ENCODE assay signal across 17 cellular contexts in the genomic region with DNA sequence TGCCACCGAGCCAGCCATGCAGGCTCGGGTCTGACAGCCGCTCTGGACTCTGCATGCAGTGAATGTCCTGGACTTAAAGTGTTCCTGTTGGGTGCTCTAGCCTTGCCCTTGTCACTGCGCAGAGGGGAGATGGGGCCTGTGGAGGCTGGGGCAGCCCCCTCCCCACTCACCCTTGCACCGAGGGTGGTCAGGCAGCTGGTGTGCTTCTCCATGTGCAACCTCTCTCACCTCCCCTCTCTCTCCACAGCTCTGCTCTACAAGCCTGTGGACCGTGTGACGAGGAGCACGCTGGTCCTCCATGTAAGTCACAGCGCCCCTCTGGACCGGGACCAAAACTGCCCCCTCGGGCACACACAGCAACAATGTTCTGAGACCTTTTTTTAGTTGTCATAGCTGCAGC.
DNase-seq lines count a peak whose midpoint lies in the region; FAIRE-seq and TF ChIP-seq lines count a peak whose summit lies in the region.
"Had no signal": no experiment of that assay in that cellular context is flagged by ENCODE, and none has a peak within 500 bp of the region (broad histone marks: within the 10 kb centered on the region; RNA-seq: fewer than 3 reads in every experiment).

No MANE protein-coding gene starts in this region.

- H3K4me1 Mint-ChIP-seq in progenitor cell of endocrine pancreas (ENCODE audit: low read depth): peaks cover 5% of the 10 kb centered on the region

- no peaks in the 10 kb centered on the region for H3K79me2 ChIP-seq in Karpas-422 (ENCODE audit: low read length)
- H3K79me2 ChIP-seq in H1 (ENCODE audit: control insufficient read depth in 1 of 2, insufficient read depth in 2 of 2, low read length in 2 of 2): no peaks in the 10 kb centered on the region

- peak overlapping the region; percentile 59 for H3K27ac Mint-ChIP-seq in progenitor cell of endocrine pancreas
- H3K27ac Mint-ChIP-seq: B cell; CD8-positive, alpha-beta T cell had no signal

- no peak overlapping the region for H2BK20ac ChIP-seq in H1 (ENCODE audit: low read length)

- no peaks in the 10 kb centered on the region for H3K9me2 ChIP-seq in Karpas-422 (replicated peaks; ENCODE audit: insufficient read depth, low read length)

- H3K27me3 ChIP-seq in Karpas-422 (ENCODE audit: low read length): no peaks in the 10 kb centered on the region
- H3K27me3 ChIP-seq in H1 (replicated peaks in 1 of 4; ENCODE audit: control insufficient read depth in 3 of 4, extremely low read depth in 1 of 4, insufficient read depth in 3 of 4, low read length in 3 of 4): no peaks in the 10 kb centered on the region
- no peaks in the 10 kb centered on the region for H3K27me3 ChIP-seq in brain microvascular endothelial cell (replicated peaks)

- TF ChIP-seq CTCF in RWPE1 (conservative IDR thresholded peaks at IDR 0.05; ENCODE audit: low read depth) (no peak), H1 (IDR thresholded peaks at IDR 0.05; ENCODE audit: control extremely low read depth in 1 of 3, insufficient read depth in 1 of 3, low read depth in 1 of 3, low read length in 3 of 3) (no peak), progenitor cell of endocrine pancreas (IDR thresholded peaks at IDR 0.05; ENCODE audit: unreplicated experiment) (no peak), brain microvascular endothelial cell (IDR thresholded peaks at IDR 0.05; ENCODE audit: low read depth, low read length, missing control alignments) (no peak)

- H3K36me3 ChIP-seq in Karpas-422 (ENCODE audit: insufficient read depth, low read length): no peaks in the 10 kb centered on the region
- peaks cover 14 to 38% (median 34%) of the 10 kb centered on the region in 4 experiments; a peak in 7 of 8 replicates for H3K36me3 ChIP-seq in H1 (ENCODE audit: control insufficient read depth in 2 of 4, insufficient read depth in 4 of 4, low read length in 3 of 4)
- H3K36me3 ChIP-seq in brain microvascular endothelial cell (replicated peaks): peaks cover 54% of the 10 kb centered on the region

- no peaks in the 10 kb centered on the region for H3K27me3 Mint-ChIP-seq in progenitor cell of endocrine pancreas
- H3K27me3 Mint-ChIP-seq: B cell had no signal

- H2AK5ac ChIP-seq in H1 (ENCODE audit: low read depth, low read length): no peak overlapping the region

- H3K9ac ChIP-seq in Karpas-422 (ENCODE audit: low read length) (no peak overlapping the region), H1 (replicated peaks in 1 of 4; ENCODE audit: extremely low read depth in 1 of 4, low read depth in 3 of 4, low read length in 3 of 4) (no peak overlapping the region)
- H3K9ac ChIP-seq: BLaER1 treated with 17β-estradiol and CSF1 and Interleukin-3, amounts not matched to agents 10 nM and 100 nM had no signal

- H2BK15ac ChIP-seq in H1 (ENCODE audit: low read length): no peak overlapping the region

- CTCF ChIA-PET in RWPE1 (lab: Yijun Ruan, JAX): no interaction called here
- CTCF ChIA-PET in H1 (lab: Charles Lee; ENCODE audit: partially characterized antibody): interaction anchor here (1.1 to 18.6 kb wide), 7 partner anchors 7 to 91 kb away, joined by 3 to 358 read pairs (median 4); a partner anchor contains a TSS

- no peak overlapping the region for H3K18ac ChIP-seq in H1 (ENCODE audit: extremely low read depth, low read length)

- no peak overlapping the region for H3K56ac ChIP-seq in H1 (replicated peaks; ENCODE audit: insufficient read length, low read depth, low read length)

- FAIRE-seq in H1 (lab: Jason Lieb, UNC): no peak
- FAIRE-seq: GM12878 had no signal

- H4K20me1 ChIP-seq in Karpas-422 (ENCODE audit: insufficient read depth, low read depth, low read length) (no peaks in the 10 kb centered on the region), H1 (replicated peaks in 1 of 2; ENCODE audit: control insufficient read depth in 1 of 2, insufficient read depth in 2 of 2, low read length in 2 of 2) (peaks cover 6 to 20% of the 10 kb centered on the region in 2 experiments)

- H3K4me2 ChIP-seq in Karpas-422 (ENCODE audit: low read depth, low read length, poor library complexity, severe bottlenecking) (no peak overlapping the region), H1 (ENCODE audit: insufficient read depth in 1 of 2, low read depth in 2 of 2, low read length in 2 of 2) (no peak overlapping the region)
- H3K4me2 ChIP-seq: BLaER1 treated with 17β-estradiol and CSF1 and Interleukin-3, amounts not matched to agents 10 nM and 100 nM had no signal

- H3K4me3 ChIP-seq in Karpas-422 (ENCODE audit: low read length): no peak overlapping the region
- H3K4me3 ChIP-seq in H1 (ENCODE audit: extremely low read depth in 1 of 4, insufficient read depth in 2 of 4, low read depth in 3 of 4, low read length in 4 of 4): no peak overlapping the region
- H3K4me3 ChIP-seq in brain microvascular endothelial cell (ENCODE audit: low read depth, low read length): no peak overlapping the region
- H3K4me3 ChIP-seq: BLaER1 treated with 17β-estradiol and CSF1 and Interleukin-3, amounts not matched to agents 10 nM and 100 nM; GM12878 had no signal

- no peak overlapping the region for H4K5ac ChIP-seq in H1 (ENCODE audit: insufficient read length, low read depth, low read length)

- H2BK12ac ChIP-seq in H1 (ENCODE audit: low read depth, low read length): no peak overlapping the region

- H3K23me2 ChIP-seq in H1 (ENCODE audit: low read depth, low read length): no peaks in the 10 kb centered on the region

- no peak overlapping the region for H3K4me3 Mint-ChIP-seq in progenitor cell of endocrine pancreas (ENCODE audit: low read depth)
- H3K4me3 Mint-ChIP-seq: B cell; CD8-positive, alpha-beta T cell; H9 had no signal

- no peaks in the 10 kb centered on the region for H3K79me1 ChIP-seq in H1 (ENCODE audit: low read depth, low read length)

- no peak overlapping the region for H3K23ac ChIP-seq in H1 (ENCODE audit: insufficient read length)

- no peak overlapping the region for H4K91ac ChIP-seq in H1 (replicated peaks; ENCODE audit: insufficient read length, low read length)

- WGBS in H1 (ENCODE audit: extremely low coverage in 1 of 2, insufficient coverage in 1 of 2, insufficient read length in 1 of 2, insufficient replicate concordance in 2 of 2, low coverage in 1 of 2, low lambda C conversion rate in 2 of 2, missing lambda C conversion rate in 1 of 2), 2 experiments: 96% methylated on average over 11 of the region's 11 CpGs; no CpG with 5 or more reads in 1 of the 2 experiments

- H3K4me1 ChIP-seq in Karpas-422 (ENCODE audit: low read length): peaks cover 82% of the 10 kb centered on the region
- H3K4me1 ChIP-seq in H1 (replicated peaks in 1 of 4; ENCODE audit: control insufficient read depth in 3 of 4, insufficient read depth in 4 of 4, low read length in 3 of 4): peaks cover 0 to 21% (median 19%) of the 10 kb centered on the region in 4 experiments; a peak in 6 of 7 replicates

- peaks cover 24% of the 10 kb centered on the region for H3K36me3 Mint-ChIP-seq in progenitor cell of endocrine pancreas (ENCODE audit: insufficient read depth)

- in situ Hi-C loops in brain microvascular endothelial cell (cut with HindIII; ENCODE audit: low pct_ligation_motif_present, low sequenced_read_pairs): no loop called here

- no peaks in the 10 kb centered on the region for H3K9me3 ChIP-seq in Karpas-422 (ENCODE audit: low read length)
- H3K9me3 ChIP-seq in H1 (ENCODE audit: insufficient read depth in 2 of 2, low read depth in 1 of 2, low read length in 1 of 2): no peaks in the 10 kb centered on the region
- H3K9me3 ChIP-seq: BLaER1 treated with 17β-estradiol and CSF1 and Interleukin-3, amounts not matched to agents 10 nM and 100 nM had no signal

- no peak for TF ChIP-seq EP300 in H1 (IDR thresholded peaks at IDR 0.05; ENCODE audit: borderline replicate concordance in 1 of 2, low read depth in 2 of 2, low read length in 2 of 2)

- TF ChIP-seq POLR2A in H1 (IDR thresholded peaks at IDR 0.05; ENCODE audit: control extremely low read depth in 1 of 2, low read depth in 2 of 2, low read length in 2 of 2): no peak

- H3K9me3 Mint-ChIP-seq in progenitor cell of endocrine pancreas (ENCODE audit: low read depth): no peaks in the 10 kb centered on the region
- H3K9me3 Mint-ChIP-seq: CD8-positive, alpha-beta T cell; H9 had no signal

- no peak overlapping the region; the same call in 1 of the 2 replicates for H2BK5ac ChIP-seq in H1 (ENCODE audit: low read depth, low read length)

- H3K27ac ChIP-seq in Karpas-422 (ENCODE audit: low read length) (peak overlapping the region; percentile 97), RWPE1 (peak overlapping the region; percentile 25), H1 (ENCODE audit: low read depth, low read length) (no peak overlapping the region), brain microvascular endothelial cell (no peak overlapping the region)
- H3K27ac ChIP-seq: BLaER1 treated with 17β-estradiol and CSF1 and Interleukin-3, amounts not matched to agents 10 nM and 100 nM had no signal

- peak overlapping the region; percentile 6; the same call in 1 of the 2 replicates for H4K8ac ChIP-seq in H1 (ENCODE audit: extremely low read depth, insufficient read depth, low read length)

- POLR2A ChIA-PET in RWPE1 (lab: Yijun Ruan, JAX; ENCODE audit: low non-redundant PET): no interaction called here
- POLR2A ChIA-PET in H1 (lab: Charles Lee; ENCODE audit: partially characterized antibody): no interaction called here

- DNase-seq in Karpas-422: no peak
- no peak for DNase-seq in RWPE1 (ENCODE audit: low spot score)
- DNase-seq in H1 (ENCODE audit: low read depth in 1 of 2, low spot score in 2 of 2): no peak
- DNase-seq in progenitor cell of endocrine pancreas (ENCODE audit: low spot score, unreplicated experiment): no peak
- DNase-seq in HK-2 (ENCODE audit: unreplicated experiment): no peak
- DNase-seq in SW 1271 (lab: John Stamatoyannopoulos, UW): no peak
- DNase-seq in brain microvascular endothelial cell: no peak
- DNase-seq: Calu3; CD8-positive, alpha-beta T cell; DMS53; DND-41; EL; GOT3; H9 had no signal

- no peak for TF ChIP-seq RAD21 in H1 (IDR thresholded peaks at IDR 0.05 in 1 of 2, conservative IDR thresholded peaks at IDR 0.05 in 1 of 2; ENCODE audit: low read depth in 2 of 2, low read length in 2 of 2)

- no peak overlapping the region for H2AFZ ChIP-seq in Karpas-422 (ENCODE audit: low read length)
- H2AFZ ChIP-seq in H1 (ENCODE audit: low read length): no peak overlapping the region

- no peak overlapping the region for H3K4ac ChIP-seq in H1 (replicated peaks; ENCODE audit: insufficient read length, low read depth, low read length)

- no peak overlapping the region for H2BK120ac ChIP-seq in H1 (replicated peaks; ENCODE audit: low read depth, low read length)

- no peak overlapping the region for H3K14ac ChIP-seq in H1 (ENCODE audit: insufficient read length)

TF ChIP-seq in H1, 55 proteins besides CTCF, POLR2A, EP300 and RAD21:
- TF ChIP-seq RFX5 (IDR thresholded peaks at IDR 0.05; ENCODE audit: borderline replicate concordance, low read depth, low read length): no peak
- TF ChIP-seq CTBP2 (IDR thresholded peaks at IDR 0.05; ENCODE audit: borderline replicate concordance, insufficient read depth, insufficient read length, low read length): no peak
- TF ChIP-seq JUN (IDR thresholded peaks at IDR 0.05; ENCODE audit: low read depth, low read length): no peak

Comparison
In these comparisons a context has a peak if more than half of its experiments do, and no peak if none do; other contexts are left out.
1. H3K27ac ChIP-seq: peak in Karpas-422 (single experiment) and RWPE1 (single experiment); none in H1 (single experiment) and brain microvascular endothelial cell (single experiment).